In genomic region chr21:37407719-37408455, GRCh38 we compare ENCODE assay signal across 9 cellular contexts. TPM values are rescaled to one million over a fixed set of nuclear protein-coding genes. Genes with fewer than 3 reads are reported as not detected.
A peak's percentile ranks its signal among the peaks of the same experiment; 100 is the strongest.
DNase-seq lines count a peak whose midpoint lies in the region; ATAC-seq and TF ChIP-seq lines count a peak whose summit lies in the region.
"Had no signal": no experiment of that assay in that cellular context is flagged by ENCODE, and none has a peak within 500 bp of the region (broad histone marks: within the 10 kb centered on the region; RNA-seq: fewer than 3 reads in every experiment).

No MANE protein-coding gene starts in this region.

- CTCF ChIA-PET in IMR-90 (lab: Yijun Ruan, JAX): interaction anchor here (0.7 to 0.9 kb wide), 3 partner anchors 9 to 162 kb away, joined by 3 read pairs; no protein-coding TSS in a partner anchor

- intact Hi-C loops in CD14-positive monocyte (cut with micrococcal nuclease) (no loop called here), IMR-90 (cut with micrococcal nuclease) (no loop called here)

- H3K9me3 Mint-ChIP-seq in CD14-positive monocyte (peaks cover 0 to 2% (median 0%) of the 10 kb centered on the region in 7 donors), glutamatergic neuron (ENCODE audit: unreplicated experiment) (peaks cover 2% of the 10 kb centered on the region)

- no peak overlapping the region for H2AK5ac ChIP-seq in IMR-90 (ENCODE audit: low read depth, low read length)

- H3K4me1 ChIP-seq in IMR-90 (ENCODE audit: control insufficient read depth, insufficient read depth, low read length): peaks cover 19% of the 10 kb centered on the region

- no peak for TF ChIP-seq RAD21 in IMR-90 (IDR thresholded peaks at IDR 0.05; ENCODE audit: low read length)

- no peak overlapping the region for H2BK20ac ChIP-seq in IMR-90 (ENCODE audit: low read depth, low read length)

- H3K4me1 Mint-ChIP-seq in CD14-positive monocyte (peaks cover 67% of the 10 kb centered on the region), glutamatergic neuron (ENCODE audit: low read depth, unreplicated experiment) (peaks cover 38% of the 10 kb centered on the region)

- peak overlapping the region; percentile 64; the same call in 1 of the 2 replicates for H3K27ac ChIP-seq in IMR-90 (ENCODE audit: insufficient read depth, low read length)
- H3K27ac ChIP-seq: HL-60 had no signal

- 0 out of 2 replicates have a peak overlapping the region, but pooled peaks have one; percentile 10 for H3K14ac ChIP-seq in IMR-90 (replicated peaks; ENCODE audit: low read depth, low read length)

- H2BK120ac ChIP-seq in IMR-90 (ENCODE audit: low read depth, low read length): no peak overlapping the region

- H3K56ac ChIP-seq in IMR-90 (ENCODE audit: extremely low read depth, insufficient read depth, low read length): no peak overlapping the region

- H4K5ac ChIP-seq in IMR-90 (ENCODE audit: low read depth, low read length): no peak overlapping the region

- no peaks in the 10 kb centered on the region for H3K27me3 ChIP-seq in IMR-90 (ENCODE audit: control insufficient read depth, insufficient read depth, low read length)

- H4K91ac ChIP-seq in IMR-90 (ENCODE audit: insufficient read depth, low read depth, low read length): no peak overlapping the region

- dilution Hi-C loops in IMR-90 (cut with HindIII; ENCODE audit: low sequenced_read_pairs, unreplicated experiment): no loop called here

- no peaks in the 10 kb centered on the region for H3K27me3 Mint-ChIP-seq in CD14-positive monocyte (ENCODE audit: low read depth in 3 of 3)
- peaks cover 4% of the 10 kb centered on the region for H3K27me3 Mint-ChIP-seq in glutamatergic neuron (ENCODE audit: unreplicated experiment)

- no peaks in the 10 kb centered on the region for H3K36me3 ChIP-seq in IMR-90 (ENCODE audit: control insufficient read depth, insufficient read depth, low read length)

- peaks cover 15 to 76% of the 10 kb centered on the region in 2 experiments; a peak in 3 of 4 replicates for H3K79me1 ChIP-seq in IMR-90 (ENCODE audit: low read depth in 1 of 2, low read length in 2 of 2)

- no peak overlapping the region for H4K8ac ChIP-seq in IMR-90 (ENCODE audit: low read depth in 2 of 2, low read length in 2 of 2)

- no peak for TF ChIP-seq POLR2A in IMR-90 (IDR thresholded peaks at IDR 0.05; ENCODE audit: low read depth, low read length)

- no peak overlapping the region for H2AFZ ChIP-seq in IMR-90 (replicated peaks; ENCODE audit: low read length, poor library complexity)

- peak overlapping the region; percentile 80 for H3K4me2 ChIP-seq in IMR-90 (ENCODE audit: low read depth, low read length)

- H3K27ac Mint-ChIP-seq in CD14-positive monocyte (peak overlapping the region in 5 of 7 donors; percentile 13 to 70 (median 48)), glutamatergic neuron (ENCODE audit: unreplicated experiment) (no peak overlapping the region)

- H2AK9ac ChIP-seq in IMR-90 (replicated peaks; ENCODE audit: low read depth, low read length, poor library complexity): no peak overlapping the region

- in situ Hi-C loops in IMR-90 (cut with MboI; ENCODE audit: low sequenced_read_pairs): no loop called here

- no peak overlapping the region for H2BK15ac ChIP-seq in IMR-90 (ENCODE audit: low read depth, low read length)

- H3K9me3 ChIP-seq in IMR-90 (ENCODE audit: control insufficient read depth, insufficient read depth, low read length): no peaks in the 10 kb centered on the region

- H3K18ac ChIP-seq in IMR-90 (ENCODE audit: low read depth, low read length): no peak overlapping the region

- H3K4me3 Mint-ChIP-seq in CD14-positive monocyte: no peak overlapping the region
- H3K4me3 Mint-ChIP-seq in glutamatergic neuron (ENCODE audit: unreplicated experiment): no peak overlapping the region

- H3K36me3 Mint-ChIP-seq in CD14-positive monocyte (peaks cover 7 to 10% of the 10 kb centered on the region in 2 donors), glutamatergic neuron (ENCODE audit: unreplicated experiment) (peaks cover under 1% of the 10 kb centered on the region)

- H4K20me1 ChIP-seq in IMR-90 (ENCODE audit: insufficient read depth, low read length): peaks cover 83% of the 10 kb centered on the region

- peak overlapping the region; percentile 46 for H3K23ac ChIP-seq in IMR-90 (ENCODE audit: low read depth, low read length)

- H3K9ac ChIP-seq in IMR-90 (ENCODE audit: low read depth, low read length): no peak overlapping the region; the same call in 1 of the 2 replicates

- POLR2A ChIA-PET in IMR-90 (lab: Charles Lee; ENCODE audit: unreplicated experiment): no interaction called here

- no peak for TF ChIP-seq CTCF in CD14-positive monocyte (IDR thresholded peaks at IDR 0.05)
- no peak for TF ChIP-seq CTCF in IMR-90 (conservative IDR thresholded peaks at IDR 0.05; ENCODE audit: low read depth, low read length)
- no peak for TF ChIP-seq CTCF in fibroblast of villous mesenchyme (IDR thresholded peaks at IDR 0.05; ENCODE audit: insufficient read depth, low read depth, low read length)
- no peak for TF ChIP-seq CTCF in glutamatergic neuron (IDR thresholded peaks at IDR 0.05; ENCODE audit: partially characterized antibody, unreplicated experiment)

- peak overlapping the region; percentile 53 for H2BK5ac ChIP-seq in IMR-90 (ENCODE audit: low read depth, low read length, poor library complexity, severe bottlenecking)

- peak; percentile 27 for ATAC-seq in GM19468 (IDR thresholded peaks at IDR 0.05; ENCODE audit: extremely low read depth, unreplicated experiment)
- peak; percentile 31; the same call in 1 of the 2 replicates for ATAC-seq in IMR-90 (ENCODE audit: low read depth)
- ATAC-seq in HG02840 (IDR thresholded peaks at IDR 0.05; ENCODE audit: low FRiP score, unreplicated experiment): no peak

- H3K9me1 ChIP-seq in IMR-90 (ENCODE audit: insufficient read depth, low read length): peaks cover 18% of the 10 kb centered on the region

- no peak for DNase-seq in CD14-positive monocyte (ENCODE audit: low spot score)
- peak; percentile 63 for DNase-seq in IMR-90
- peak; percentile 55 for DNase-seq in fibroblast of villous mesenchyme (ENCODE audit: low read depth)
- no peak for DNase-seq in NCI-H2029 (lab: John Stamatoyannopoulos, UW)
- no peak for DNase-seq in globus pallidus (ENCODE audit: low spot score)
- DNase-seq in glutamatergic neuron: no peak

- 0 out of 2 replicates have a peak overlapping the region, but pooled peaks have one; percentile 3 for H3K4me3 ChIP-seq in IMR-90 (ENCODE audit: insufficient read depth, low read depth, low read length)
- H3K4me3 ChIP-seq in fibroblast of villous mesenchyme (ENCODE audit: low read depth, low read length): no peak overlapping the region

- WGBS in IMR-90 (ENCODE audit: extremely low coverage in 2 of 2, insufficient read length in 1 of 2), 2 experiments: no CpG with 5 or more reads among the region's 6 CpGs

- 0 out of 2 replicates have a peak overlapping the region, but pooled peaks have one; percentile 4 for H3K4ac ChIP-seq in IMR-90 (ENCODE audit: low read depth, low read length)

- no TSS peak for BruUV-seq in IMR-90 (replicated peaks; lab: Mats Ljungman, UMichigan)

TF ChIP-seq in IMR-90, 13 proteins besides CTCF, POLR2A, EP300 and RAD21:
- TF ChIP-seq MAFK (IDR thresholded peaks at IDR 0.05; ENCODE audit: low read depth, low read length) (peak; percentile 51; the same call in 1 of the 2 replicates), CHD1 (IDR thresholded peaks at IDR 0.05; ENCODE audit: low read depth, low read length) (no peak), NFE2L2 (IDR thresholded peaks at IDR 0.05; ENCODE audit: low read depth, low read length) (peak; percentile 86), CEBPB (IDR thresholded peaks at IDR 0.05; ENCODE audit: low read depth, low read length) (peak; percentile 29; the same call in 1 of the 2 replicates)

RNA-seq across cellular contexts. Expression of gene DYRK1A, which starts 41.3 kb away (rescaled TPM):
- polyA plus RNA-seq in CD14-positive monocyte (1 to 10 TPM; 1.8 to 2.4 TPM), IMR-90 (2012; rRNA removed) (18.6 and 22.2 TPM in 2 replicates)
- total RNA-seq in IMR-90 (2012; rRNA removed) (41.9 and 50.5 TPM in 2 replicates), fibroblast of villous mesenchyme (68.3 and 77.7 TPM in 2 replicates), glutamatergic neuron (ENCODE audit: unreplicated experiment) (70.4 TPM)
- polyA plus RNA-seq in IMR-90 (2012; cell fraction: cytosol; rRNA removed): 3.9 and 14.0 TPM in 2 replicates
- 55.1 and 65.8 TPM in 2 replicates for polyA plus RNA-seq in IMR-90 (2012; cell fraction: nucleus; rRNA removed; ENCODE audit: low replicate concordance)

Comparison
In these comparisons a context has a peak if more than half of its experiments do, and no peak if none do; other contexts are left out.
1. DNase-seq: peak in IMR-90 (single experiment) and fibroblast of villous mesenchyme (single experiment); none in CD14-positive monocyte (single experiment), NCI-H2029 (single experiment), globus pallidus (single experiment) and glutamatergic neuron (single experiment).